ENCODE assay signal across 24 cellular contexts in genomic region chr3:174786825-174787224, GRCh38.
"Had no signal": no experiment of that assay in that cellular context is flagged by ENCODE, and none has a peak within 500 bp of the region (broad histone marks: within the 10 kb centered on the region; RNA-seq: fewer than 3 reads in every experiment).

No MANE protein-coding gene starts in this region.

- ATAC-seq: HepG2 had no signal

- H3K27ac ChIP-seq: SJSA1, SK-N-MC had no signal

- H3K4me3 ChIP-seq: SJSA1, SK-N-MC had no signal

- H3K36me3 ChIP-seq: SJSA1 had no signal

- FAIRE-seq: HepG2, RCC 7860 had no signal

- H3K27me3 ChIP-seq: SJSA1 had no signal

- H3K9me3 ChIP-seq: SJSA1 had no signal

- DNase-seq: IMR-90, Karpas-422, KG1, MV-4-11, NCI-H1048, NCI-H1105, NCI-H1417, NCI-H1436 treated with DMSO at 0.1 percent for 48 hours, NCI-H1694, NCI-H187 treated with DMSO at 0.1 percent for 48 hours, NCI-H2029 treated with DMSO at 0.1 percent for 48 hours, NCI-H2227 treated with DMSO at 0.1 percent for 48 hours, NCI-H446, NCI-H510A, NCI-H524 treated with DMSO at 0.1 percent for 48 hours, NCI-H69, NCI-H774, Right ventricle myocardium superior, RPMI8226, SIG-M5 had no signal
